ENCODE assay signal across 9 cellular contexts in the genomic region with DNA sequence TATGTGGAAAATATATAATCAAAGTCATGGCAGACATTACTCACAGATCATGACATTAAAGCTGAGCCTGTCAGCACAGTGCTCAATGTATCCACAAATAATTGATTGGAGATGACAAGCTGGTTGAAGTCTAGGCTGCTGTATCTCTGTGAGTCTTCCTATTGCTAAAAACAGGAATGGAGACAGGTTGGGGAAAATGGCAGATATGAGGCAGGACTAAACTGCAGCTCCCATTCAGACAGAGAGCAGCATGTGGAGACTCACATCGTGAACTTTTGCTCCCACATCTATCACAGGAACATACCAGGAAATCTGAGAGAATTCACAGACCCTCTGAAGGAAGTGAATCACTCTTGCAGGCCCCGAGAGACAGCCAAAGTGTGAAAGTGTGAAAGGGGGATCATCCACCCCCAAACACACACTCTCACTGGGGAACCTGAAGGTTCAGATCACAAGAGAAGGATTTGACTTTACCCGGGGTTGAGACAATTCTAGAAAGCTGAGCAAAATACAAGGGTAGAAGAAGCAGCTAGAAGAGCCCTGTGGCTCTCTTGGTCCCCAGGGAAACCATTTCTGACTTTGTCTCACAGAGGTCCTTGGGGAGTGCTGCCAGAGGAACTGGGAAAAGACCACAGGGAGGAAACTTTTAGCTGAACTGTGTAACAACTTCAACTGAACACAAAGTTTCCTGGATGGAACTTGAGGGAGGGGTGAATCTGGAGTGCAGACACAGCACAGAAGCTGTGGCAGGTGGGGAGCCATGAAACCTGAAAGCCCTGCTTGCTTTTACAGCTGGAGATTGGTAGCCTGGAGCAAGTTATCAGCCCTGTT.
DNase-seq lines count a peak whose midpoint lies in the region; ATAC-seq and TF ChIP-seq lines count a peak whose summit lies in the region.
"Had no signal": no experiment of that assay in that cellular context is flagged by ENCODE, and none has a peak within 500 bp of the region (broad histone marks: within the 10 kb centered on the region; RNA-seq: fewer than 3 reads in every experiment).

No MANE protein-coding gene starts in this region.

- H3K27ac ChIP-seq in BLaER1 (peak overlapping the region; percentile 92), OCI-LY7 (ENCODE audit: low read depth, low read length, poor library complexity, severe bottlenecking) (no peak overlapping the region), psoas muscle (no peak overlapping the region)

- H3K27me3 ChIP-seq in BLaER1, result no peaks in the 10 kb centered on the region
- no peaks in the 10 kb centered on the region for H3K27me3 ChIP-seq in psoas muscle (ENCODE audit: insufficient read depth in 3 of 3, low read length in 2 of 3)

- ATAC-seq in HG02885 (IDR thresholded peaks at IDR 0.05; ENCODE audit: poor library complexity, unreplicated experiment) (peak; percentile 44), psoas muscle (no peak)

- H3K9me3 ChIP-seq in BLaER1, result peaks cover 45% of the 10 kb centered on the region
- no peaks in the 10 kb centered on the region for H3K9me3 ChIP-seq in OCI-LY7 (ENCODE audit: low read length)
- no peaks in the 10 kb centered on the region for H3K9me3 ChIP-seq in psoas muscle

- TF ChIP-seq CTCF in OCI-LY7 (conservative IDR thresholded peaks at IDR 0.05; ENCODE audit: low read length) (no peak), psoas muscle (IDR thresholded peaks at IDR 0.05) (no peak)

- POLR2A ChIA-PET in OCI-LY7 (lab: Charles Lee), result interaction anchor here (0.6 to 3.8 kb wide), 3 partner anchors 10 to 174 kb away, joined by 6 to 20 read pairs (median 7); no protein-coding TSS in a partner anchor

- no peaks in the 10 kb centered on the region for H3K9me2 ChIP-seq in OCI-LY7 (ENCODE audit: insufficient read depth, low read length)

- TF ChIP-seq POLR2A in GM19099 (IDR thresholded peaks at IDR 0.05; ENCODE audit: extremely low read depth, insufficient read length, low read depth), result peak; percentile 52

- H3K4me1 ChIP-seq in BLaER1 (peaks cover 68% of the 10 kb centered on the region), OCI-LY7 (ENCODE audit: insufficient read depth, low read length, poor library complexity, severe bottlenecking) (peaks cover 55% of the 10 kb centered on the region), psoas muscle (no peaks in the 10 kb centered on the region)

- H2AFZ ChIP-seq in OCI-LY7 (ENCODE audit: low read length), result peak overlapping the region; percentile 27; the same call in 1 of the 2 replicates

- H3K4me3 ChIP-seq in BLaER1 (peak overlapping the region; percentile 68), OCI-LY7 (ENCODE audit: low read depth, low read length, poor library complexity, severe bottlenecking) (no peak overlapping the region), psoas muscle (no peak overlapping the region)

- 20 to 32% (median 21%) methylated on average over 3 of the region's 3 CpGs for WGBS in psoas muscle, 3 donors

- H3K79me2 ChIP-seq in OCI-LY7 (ENCODE audit: insufficient read depth, low read depth, low read length), result no peaks in the 10 kb centered on the region

- H3K4me2 ChIP-seq in BLaER1 (peak overlapping the region; percentile 93), OCI-LY7 (ENCODE audit: low read length) (peak overlapping the region; percentile 75)

- BruUV-seq in OCI-LY7 (replicated peaks; lab: Mats Ljungman, UMichigan), result no TSS peak

- intact Hi-C loops in OCI-LY7 (cut with micrococcal nuclease; ENCODE audit: unreplicated experiment), result no loop called here
- intact Hi-C loops in psoas muscle (cut with DNase I), result loop anchor here in 1 of 2 donors (10.0 kb wide), 1 partner anchor 675 kb away; no protein-coding TSS in a partner anchor

- CTCF ChIA-PET in OCI-LY7 (lab: Charles Lee; ENCODE audit: unreplicated experiment), result interaction anchor here (1.3 kb wide), 1 partner anchor 28 kb away, joined by 5 read pairs; no protein-coding TSS in a partner anchor

- peak overlapping the region; percentile 86 for H3K9ac ChIP-seq in BLaER1

- peaks cover 21% of the 10 kb centered on the region for H3K36me3 ChIP-seq in BLaER1
- no peaks in the 10 kb centered on the region for H3K36me3 ChIP-seq in OCI-LY7 (ENCODE audit: insufficient read depth, low read length)
- no peaks in the 10 kb centered on the region for H3K36me3 ChIP-seq in psoas muscle (ENCODE audit: insufficient read depth in 1 of 2, low read depth in 1 of 2)

- DNase-seq in OCI-LY7 (ENCODE audit: low spot score) (peak; percentile 30), NOMO-1 treated with DMSO at 0.1 percent for 48 hours (lab: John Stamatoyannopoulos, UW; ENCODE audit: unreplicated experiment) (no peak), T-helper 1 cell (no peak), psoas muscle (no peak), NCI-H524 treated with DMSO at 0.1 percent for 48 hours (lab: John Stamatoyannopoulos, UW) (no peak)
- DNase-seq: activated CD4-positive, CD25-positive, alpha-beta regulatory T cell treated with anti-CD3 and anti-CD28 coated beads, Interleukin-2, amount 50 U/mL, for 72 hours had no signal

- H4K20me1 ChIP-seq in BLaER1 (no peaks in the 10 kb centered on the region), OCI-LY7 (ENCODE audit: insufficient read depth, low read length) (no peaks in the 10 kb centered on the region; the same call in 1 of the 2 replicates)
